Comparison of ENCODE assay signal across 1 cellular context in genomic region chr12:6723607-6724408, GRCh38.
A peak's percentile ranks its signal among the peaks of the same experiment; 100 is the strongest.
TF ChIP-seq lines count a peak whose summit lies in the region.

COPS7A (plus strand) TSS chr12:6724046; CDS start chr12:6724657, 611 bp downstream.

TF ChIP-seq in HepG2, 621 proteins besides CTCF, POLR2A, EP300 and RAD21 (continued from another document and continues in another):
- TF ChIP-seq, protein P1, sequence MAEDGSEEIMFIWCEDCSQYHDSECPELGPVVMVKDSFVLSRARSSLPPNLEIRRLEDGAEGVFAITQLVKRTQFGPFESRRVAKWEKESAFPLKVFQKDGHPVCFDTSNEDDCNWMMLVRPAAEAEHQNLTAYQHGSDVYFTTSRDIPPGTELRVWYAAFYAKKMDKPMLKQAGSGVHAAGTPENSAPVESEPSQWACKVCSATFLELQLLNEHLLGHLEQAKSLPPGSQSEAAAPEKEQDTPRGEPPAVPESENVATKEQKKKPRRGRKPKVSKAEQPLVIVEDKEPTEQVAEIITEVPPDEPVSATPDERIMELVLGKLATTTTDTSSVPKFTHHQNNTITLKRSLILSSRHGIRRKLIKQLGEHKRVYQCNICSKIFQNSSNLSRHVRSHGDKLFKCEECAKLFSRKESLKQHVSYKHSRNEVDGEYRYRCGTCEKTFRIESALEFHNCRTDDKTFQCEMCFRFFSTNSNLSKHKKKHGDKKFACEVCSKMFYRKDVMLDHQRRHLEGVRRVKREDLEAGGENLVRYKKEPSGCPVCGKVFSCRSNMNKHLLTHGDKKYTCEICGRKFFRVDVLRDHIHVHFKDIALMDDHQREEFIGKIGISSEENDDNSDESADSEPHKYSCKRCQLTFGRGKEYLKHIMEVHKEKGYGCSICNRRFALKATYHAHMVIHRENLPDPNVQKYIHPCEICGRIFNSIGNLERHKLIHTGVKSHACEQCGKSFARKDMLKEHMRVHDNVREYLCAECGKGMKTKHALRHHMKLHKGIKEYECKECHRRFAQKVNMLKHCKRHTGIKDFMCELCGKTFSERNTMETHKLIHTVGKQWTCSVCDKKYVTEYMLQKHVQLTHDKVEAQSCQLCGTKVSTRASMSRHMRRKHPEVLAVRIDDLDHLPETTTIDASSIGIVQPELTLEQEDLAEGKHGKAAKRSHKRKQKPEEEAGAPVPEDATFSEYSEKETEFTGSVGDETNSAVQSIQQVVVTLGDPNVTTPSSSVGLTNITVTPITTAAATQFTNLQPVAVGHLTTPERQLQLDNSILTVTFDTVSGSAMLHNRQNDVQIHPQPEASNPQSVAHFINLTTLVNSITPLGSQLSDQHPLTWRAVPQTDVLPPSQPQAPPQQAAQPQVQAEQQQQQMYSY (CRISPR knock-in tag; IDR thresholded peaks at IDR 0.05), result no peak
- TF ChIP-seq ZNF230 (CRISPR knock-in tag; IDR thresholded peaks at IDR 0.05) (0 out of 2 replicates have a peak, but pooled peaks have one; percentile 45), PRDM4 (CRISPR knock-in tag; IDR thresholded peaks at IDR 0.05; ENCODE audit: borderline replicate concordance) (peak; percentile 89), NR2F6 (IDR thresholded peaks at IDR 0.05) (0 out of 2 replicates have a peak, but pooled peaks have one; percentile 25), NR2F6 (CRISPR knock-in tag; IDR thresholded peaks at IDR 0.05) (peak; percentile 54; the same call in 1 of the 2 replicates), PHF20 (CRISPR knock-in tag; IDR thresholded peaks at IDR 0.05) (peak; percentile 97), FLYWCH1 (CRISPR knock-in tag; IDR thresholded peaks at IDR 0.05) (0 out of 2 replicates have a peak, but pooled peaks have one; percentile 92), EZH2 (conservative IDR thresholded peaks at IDR 0.05; ENCODE audit: low read depth, low read length) (no peak), ZNF773 (CRISPR knock-in tag; IDR thresholded peaks at IDR 0.05; ENCODE audit: borderline replicate concordance) (0 out of 2 replicates have a peak, but pooled peaks have one; percentile 91), ZFYVE20 (CRISPR knock-in tag; IDR thresholded peaks at IDR 0.05; ENCODE audit: borderline replicate concordance, low read depth) (peak; percentile 90; the same call in 1 of the 2 replicates), MZF1 (CRISPR knock-in tag; IDR thresholded peaks at IDR 0.05; ENCODE audit: borderline replicate concordance) (peak; percentile 74; the same call in 1 of the 2 replicates), MYNN (CRISPR knock-in tag; IDR thresholded peaks at IDR 0.05; ENCODE audit: low read depth) (no peak; the same call in 1 of the 2 replicates), MXI1 (IDR thresholded peaks at IDR 0.05; ENCODE audit: borderline replicate concordance, low read depth, low read length) (peak; percentile 82; the same call in 1 of the 3 replicates), MED13 (CRISPR knock-in tag; IDR thresholded peaks at IDR 0.05) (peak; percentile 28; the same call in 1 of the 2 replicates), HMGA1 (CRISPR knock-in tag; conservative IDR thresholded peaks at IDR 0.05) (no peak), YEATS2 (CRISPR knock-in tag; IDR thresholded peaks at IDR 0.05; ENCODE audit: borderline replicate concordance) (peak; percentile 97), ZNF678 (CRISPR knock-in tag; IDR thresholded peaks at IDR 0.05) (peak; percentile 86; the same call in 1 of the 2 replicates), KLF12 (CRISPR knock-in tag; IDR thresholded peaks at IDR 0.05; ENCODE audit: borderline replicate concordance) (peak; percentile 80), ZC3H4 (CRISPR knock-in tag; IDR thresholded peaks at IDR 0.05; ENCODE audit: borderline replicate concordance) (no peak), ZNF816 (CRISPR knock-in tag; IDR thresholded peaks at IDR 0.05; ENCODE audit: borderline replicate concordance) (no peak), ZNF12 (CRISPR knock-in tag; IDR thresholded peaks at IDR 0.05) (no peak), MED1 (CRISPR knock-in tag; IDR thresholded peaks at IDR 0.05) (peak; percentile 81), TEAD2 (CRISPR knock-in tag; IDR thresholded peaks at IDR 0.05) (peak; percentile 86; the same call in 1 of the 2 replicates), HNRNPUL1 (IDR thresholded peaks at IDR 0.05; ENCODE audit: low read depth, low read length) (no peak), TBX3 (IDR thresholded peaks at IDR 0.05; ENCODE audit: borderline replicate concordance) (peak; percentile 74; the same call in 1 of the 2 replicates), ETV6 (CRISPR knock-in tag; conservative IDR thresholded peaks at IDR 0.05) (peak; percentile 82), HHEX (CRISPR knock-in tag; IDR thresholded peaks at IDR 0.05) (no peak), RXRA (CRISPR knock-in tag; IDR thresholded peaks at IDR 0.05) (peak; percentile 47; the same call in 1 of the 2 replicates)
- TF ChIP-seq, protein P2, sequence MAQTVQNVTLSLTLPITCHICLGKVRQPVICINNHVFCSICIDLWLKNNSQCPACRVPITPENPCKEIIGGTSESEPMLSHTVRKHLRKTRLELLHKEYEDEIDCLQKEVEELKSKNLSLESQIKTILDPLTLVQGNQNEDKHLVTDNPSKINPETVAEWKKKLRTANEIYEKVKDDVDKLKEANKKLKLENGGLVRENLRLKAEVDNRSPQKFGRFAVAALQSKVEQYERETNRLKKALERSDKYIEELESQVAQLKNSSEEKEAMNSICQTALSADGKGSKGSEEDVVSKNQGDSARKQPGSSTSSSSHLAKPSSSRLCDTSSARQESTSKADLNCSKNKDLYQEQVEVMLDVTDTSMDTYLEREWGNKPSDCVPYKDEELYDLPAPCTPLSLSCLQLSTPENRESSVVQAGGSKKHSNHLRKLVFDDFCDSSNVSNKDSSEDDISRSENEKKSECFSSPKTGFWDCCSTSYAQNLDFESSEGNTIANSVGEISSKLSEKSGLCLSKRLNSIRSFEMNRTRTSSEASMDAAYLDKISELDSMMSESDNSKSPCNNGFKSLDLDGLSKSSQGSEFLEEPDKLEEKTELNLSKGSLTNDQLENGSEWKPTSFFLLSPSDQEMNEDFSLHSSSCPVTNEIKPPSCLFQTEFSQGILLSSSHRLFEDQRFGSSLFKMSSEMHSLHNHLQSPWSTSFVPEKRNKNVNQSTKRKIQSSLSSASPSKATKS (CRISPR knock-in tag; IDR thresholded peaks at IDR 0.05), result peak; percentile 71; the same call in 1 of the 2 replicates
- TF ChIP-seq, protein P3, sequence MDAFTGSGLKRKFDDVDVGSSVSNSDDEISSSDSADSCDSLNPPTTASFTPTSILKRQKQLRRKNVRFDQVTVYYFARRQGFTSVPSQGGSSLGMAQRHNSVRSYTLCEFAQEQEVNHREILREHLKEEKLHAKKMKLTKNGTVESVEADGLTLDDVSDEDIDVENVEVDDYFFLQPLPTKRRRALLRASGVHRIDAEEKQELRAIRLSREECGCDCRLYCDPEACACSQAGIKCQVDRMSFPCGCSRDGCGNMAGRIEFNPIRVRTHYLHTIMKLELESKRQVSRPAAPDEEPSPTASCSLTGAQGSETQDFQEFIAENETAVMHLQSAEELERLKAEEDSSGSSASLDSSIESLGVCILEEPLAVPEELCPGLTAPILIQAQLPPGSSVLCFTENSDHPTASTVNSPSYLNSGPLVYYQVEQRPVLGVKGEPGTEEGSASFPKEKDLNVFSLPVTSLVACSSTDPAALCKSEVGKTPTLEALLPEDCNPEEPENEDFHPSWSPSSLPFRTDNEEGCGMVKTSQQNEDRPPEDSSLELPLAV (CRISPR knock-in tag; conservative IDR thresholded peaks at IDR 0.05; ENCODE audit: low read depth), result no peak
- TF ChIP-seq, protein P4, sequence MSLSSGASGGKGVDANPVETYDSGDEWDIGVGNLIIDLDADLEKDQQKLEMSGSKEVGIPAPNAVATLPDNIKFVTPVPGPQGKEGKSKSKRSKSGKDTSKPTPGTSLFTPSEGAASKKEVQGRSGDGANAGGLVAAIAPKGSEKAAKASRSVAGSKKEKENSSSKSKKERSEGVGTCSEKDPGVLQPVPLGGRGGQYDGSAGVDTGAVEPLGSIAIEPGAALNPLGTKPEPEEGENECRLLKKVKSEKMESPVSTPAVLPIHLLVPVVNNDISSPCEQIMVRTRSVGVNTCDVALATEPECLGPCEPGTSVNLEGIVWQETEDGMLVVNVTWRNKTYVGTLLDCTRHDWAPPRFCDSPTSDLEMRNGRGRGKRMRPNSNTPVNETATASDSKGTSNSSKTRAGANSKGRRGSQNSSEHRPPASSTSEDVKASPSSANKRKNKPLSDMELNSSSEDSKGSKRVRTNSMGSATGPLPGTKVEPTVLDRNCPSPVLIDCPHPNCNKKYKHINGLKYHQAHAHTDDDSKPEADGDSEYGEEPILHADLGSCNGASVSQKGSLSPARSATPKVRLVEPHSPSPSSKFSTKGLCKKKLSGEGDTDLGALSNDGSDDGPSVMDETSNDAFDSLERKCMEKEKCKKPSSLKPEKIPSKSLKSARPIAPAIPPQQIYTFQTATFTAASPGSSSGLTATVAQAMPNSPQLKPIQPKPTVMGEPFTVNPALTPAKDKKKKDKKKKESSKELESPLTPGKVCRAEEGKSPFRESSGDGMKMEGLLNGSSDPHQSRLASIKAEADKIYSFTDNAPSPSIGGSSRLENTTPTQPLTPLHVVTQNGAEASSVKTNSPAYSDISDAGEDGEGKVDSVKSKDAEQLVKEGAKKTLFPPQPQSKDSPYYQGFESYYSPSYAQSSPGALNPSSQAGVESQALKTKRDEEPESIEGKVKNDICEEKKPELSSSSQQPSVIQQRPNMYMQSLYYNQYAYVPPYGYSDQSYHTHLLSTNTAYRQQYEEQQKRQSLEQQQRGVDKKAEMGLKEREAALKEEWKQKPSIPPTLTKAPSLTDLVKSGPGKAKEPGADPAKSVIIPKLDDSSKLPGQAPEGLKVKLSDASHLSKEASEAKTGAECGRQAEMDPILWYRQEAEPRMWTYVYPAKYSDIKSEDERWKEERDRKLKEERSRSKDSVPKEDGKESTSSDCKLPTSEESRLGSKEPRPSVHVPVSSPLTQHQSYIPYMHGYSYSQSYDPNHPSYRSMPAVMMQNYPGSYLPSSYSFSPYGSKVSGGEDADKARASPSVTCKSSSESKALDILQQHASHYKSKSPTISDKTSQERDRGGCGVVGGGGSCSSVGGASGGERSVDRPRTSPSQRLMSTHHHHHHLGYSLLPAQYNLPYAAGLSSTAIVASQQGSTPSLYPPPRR (CRISPR knock-in tag; IDR thresholded peaks at IDR 0.05; ENCODE audit: borderline replicate concordance), result peak; percentile 50; the same call in 1 of the 2 replicates
- TF ChIP-seq, protein P5, sequence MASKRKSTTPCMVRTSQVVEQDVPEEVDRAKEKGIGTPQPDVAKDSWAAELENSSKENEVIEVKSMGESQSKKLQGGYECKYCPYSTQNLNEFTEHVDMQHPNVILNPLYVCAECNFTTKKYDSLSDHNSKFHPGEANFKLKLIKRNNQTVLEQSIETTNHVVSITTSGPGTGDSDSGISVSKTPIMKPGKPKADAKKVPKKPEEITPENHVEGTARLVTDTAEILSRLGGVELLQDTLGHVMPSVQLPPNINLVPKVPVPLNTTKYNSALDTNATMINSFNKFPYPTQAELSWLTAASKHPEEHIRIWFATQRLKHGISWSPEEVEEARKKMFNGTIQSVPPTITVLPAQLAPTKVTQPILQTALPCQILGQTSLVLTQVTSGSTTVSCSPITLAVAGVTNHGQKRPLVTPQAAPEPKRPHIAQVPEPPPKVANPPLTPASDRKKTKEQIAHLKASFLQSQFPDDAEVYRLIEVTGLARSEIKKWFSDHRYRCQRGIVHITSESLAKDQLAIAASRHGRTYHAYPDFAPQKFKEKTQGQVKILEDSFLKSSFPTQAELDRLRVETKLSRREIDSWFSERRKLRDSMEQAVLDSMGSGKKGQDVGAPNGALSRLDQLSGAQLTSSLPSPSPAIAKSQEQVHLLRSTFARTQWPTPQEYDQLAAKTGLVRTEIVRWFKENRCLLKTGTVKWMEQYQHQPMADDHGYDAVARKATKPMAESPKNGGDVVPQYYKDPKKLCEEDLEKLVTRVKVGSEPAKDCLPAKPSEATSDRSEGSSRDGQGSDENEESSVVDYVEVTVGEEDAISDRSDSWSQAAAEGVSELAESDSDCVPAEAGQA (IDR thresholded peaks at IDR 0.05; ENCODE audit: low read depth), result peak; percentile 85
- TF ChIP-seq, protein P5 (CRISPR knock-in tag; IDR thresholded peaks at IDR 0.05; ENCODE audit: borderline replicate concordance), result 0 out of 2 replicates have a peak, but pooled peaks have one; percentile 16
- TF ChIP-seq, protein P6, sequence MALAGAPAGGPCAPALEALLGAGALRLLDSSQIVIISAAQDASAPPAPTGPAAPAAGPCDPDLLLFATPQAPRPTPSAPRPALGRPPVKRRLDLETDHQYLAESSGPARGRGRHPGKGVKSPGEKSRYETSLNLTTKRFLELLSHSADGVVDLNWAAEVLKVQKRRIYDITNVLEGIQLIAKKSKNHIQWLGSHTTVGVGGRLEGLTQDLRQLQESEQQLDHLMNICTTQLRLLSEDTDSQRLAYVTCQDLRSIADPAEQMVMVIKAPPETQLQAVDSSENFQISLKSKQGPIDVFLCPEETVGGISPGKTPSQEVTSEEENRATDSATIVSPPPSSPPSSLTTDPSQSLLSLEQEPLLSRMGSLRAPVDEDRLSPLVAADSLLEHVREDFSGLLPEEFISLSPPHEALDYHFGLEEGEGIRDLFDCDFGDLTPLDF (CRISPR knock-in tag; IDR thresholded peaks at IDR 0.05), result peak; percentile 50; the same call in 1 of the 2 replicates
